In genomic region chr12:47214001-47214619, GRCh38 we compare ENCODE assay signal across 19 cellular contexts.
DNase-seq lines count a peak whose midpoint lies in the region; ATAC-seq and TF ChIP-seq lines count a peak whose summit lies in the region.
"Had no signal": no experiment of that assay in that cellular context is flagged by ENCODE, and none has a peak within 500 bp of the region (broad histone marks: within the 10 kb centered on the region; RNA-seq: fewer than 3 reads in every experiment).

No MANE protein-coding gene starts in this region.

- peak overlapping the region; percentile 97 for H3K27ac Mint-ChIP-seq in activated CD4-positive, alpha-beta T cell treated with anti-CD3 and anti-CD28 coated beads for 36 hours
- peak overlapping the region; percentile 91 to 100 for H3K27ac Mint-ChIP-seq in activated naive CD4-positive, alpha-beta T cell treated with anti-CD3 and anti-CD28 coated beads, Interleukin-2, amount 50 U/mL, for 72 hours
- no peak overlapping the region for H3K27ac Mint-ChIP-seq in neural progenitor cell

- peaks cover 8% of the 10 kb centered on the region for H3F3A ChIP-seq in OCI-LY1 (ENCODE audit: insufficient read depth, low read length)
- no peaks in the 10 kb centered on the region for H3F3A ChIP-seq in neural progenitor cell (ENCODE audit: low read depth)
- H3F3A ChIP-seq in smooth muscle cell (ENCODE audit: low read depth): no peaks in the 10 kb centered on the region

- peaks cover 76% of the 10 kb centered on the region for H3K4me1 ChIP-seq in OCI-LY1 (ENCODE audit: insufficient read depth, low read length, severe bottlenecking)
- H3K4me1 ChIP-seq in neural progenitor cell: no peaks in the 10 kb centered on the region
- peaks cover 0 to 4% (median 0%) of the 10 kb centered on the region in 4 donors for H3K4me1 ChIP-seq in transverse colon
- H3K4me1 ChIP-seq in smooth muscle cell (ENCODE audit: low read depth): peaks cover 1% of the 10 kb centered on the region

- peak overlapping the region; percentile 89 for H3K4me3 Mint-ChIP-seq in activated CD4-positive, alpha-beta T cell treated with anti-CD3 and anti-CD28 coated beads for 36 hours
- H3K4me3 Mint-ChIP-seq in neural progenitor cell: no peak overlapping the region
- H3K4me3 Mint-ChIP-seq: WTC11 had no signal

- peaks cover 27% of the 10 kb centered on the region; the same call in 1 of the 2 replicates for H3K36me3 ChIP-seq in OCI-LY1 (ENCODE audit: insufficient read depth, low read length)
- no peaks in the 10 kb centered on the region for H3K36me3 ChIP-seq in neural progenitor cell
- no peaks in the 10 kb centered on the region for H3K36me3 ChIP-seq in transverse colon
- H3K36me3 ChIP-seq in smooth muscle cell (ENCODE audit: low read depth): no peaks in the 10 kb centered on the region

- H3K4me3 ChIP-seq in OCI-LY1 (ENCODE audit: low read depth, low read length, poor library complexity, severe bottlenecking) (peak overlapping the region; percentile 75), neural progenitor cell (no peak overlapping the region), transverse colon (peak overlapping the region in 1 of 4 donors; percentile 18), smooth muscle cell (no peak overlapping the region)
- H3K4me3 ChIP-seq: coronary artery, GM23248 had no signal

- no peaks in the 10 kb centered on the region for H3K27me3 Mint-ChIP-seq in activated CD4-positive, alpha-beta T cell treated with anti-CD3 and anti-CD28 coated beads for 36 hours
- no peaks in the 10 kb centered on the region for H3K27me3 Mint-ChIP-seq in neural progenitor cell (ENCODE audit: insufficient read depth, low read depth)

- DNase-seq in activated CD4-positive, alpha-beta T cell treated with anti-CD3 and anti-CD28 coated beads for 36 hours: no peak
- no peak for DNase-seq in activated CD4-positive, alpha-beta T cell treated with anti-CD3 and anti-CD28 coated beads for 4 hours
- no peak for DNase-seq in activated naive CD4-positive, alpha-beta T cell treated with anti-CD3 and anti-CD28 coated beads, Interleukin-2, amount 50 U/mL, for 72 hours (ENCODE audit: low spot score in 2 of 2)
- DNase-seq in neural progenitor cell (ENCODE audit: low spot score) (no peak), transverse colon (no peak), smooth muscle cell (lab: John Stamatoyannopoulos, UW; ENCODE audit: unreplicated experiment) (no peak), NCI-H1436 treated with DMSO at 0.1 percent for 48 hours (lab: John Stamatoyannopoulos, UW) (no peak)
- DNase-seq: 8988T; GM23248; MM.1S; NCI-H2107; NCI-H774; stimulated activated CD4-positive, alpha-beta T cell treated with anti-CD3 and anti-CD28 coated beads, Interleukin-2, amount 100 ng/mL, for 48 hours; trophoblast cell had no signal

- no peak for ATAC-seq in activated CD4-positive, alpha-beta T cell treated with anti-CD3 and anti-CD28 coated beads for 36 hours
- ATAC-seq in activated naive CD4-positive, alpha-beta T cell treated with anti-CD3 and anti-CD28 coated beads, Interleukin-2, amount 50 U/mL, for 72 hours: no peak
- ATAC-seq: sciatic nerve, WTC11 had no signal

- H3K9me3 Mint-ChIP-seq in activated CD4-positive, alpha-beta T cell treated with anti-CD3 and anti-CD28 coated beads for 36 hours (ENCODE audit: low read depth): no peaks in the 10 kb centered on the region
- no peaks in the 10 kb centered on the region for H3K9me3 Mint-ChIP-seq in activated naive CD4-positive, alpha-beta T cell treated with anti-CD3 and anti-CD28 coated beads, Interleukin-2, amount 50 U/mL, for 72 hours
- no peaks in the 10 kb centered on the region for H3K9me3 Mint-ChIP-seq in neural progenitor cell
- H3K9me3 Mint-ChIP-seq: WTC11 had no signal

- H3K4me2 ChIP-seq in OCI-LY1 (ENCODE audit: low read length) (peak overlapping the region; percentile 99), neural progenitor cell (no peak overlapping the region), smooth muscle cell (no peak overlapping the region)

- TF ChIP-seq POLR2A in transverse colon (IDR thresholded peaks at IDR 0.05): no peak

- peaks cover 84% of the 10 kb centered on the region for H3K36me3 Mint-ChIP-seq in activated CD4-positive, alpha-beta T cell treated with anti-CD3 and anti-CD28 coated beads for 36 hours (ENCODE audit: low read depth)
- H3K36me3 Mint-ChIP-seq in activated naive CD4-positive, alpha-beta T cell treated with anti-CD3 and anti-CD28 coated beads, Interleukin-2, amount 50 U/mL, for 72 hours: peaks cover 68 to 81% of the 10 kb centered on the region in 2 donors
- H3K36me3 Mint-ChIP-seq in neural progenitor cell: no peaks in the 10 kb centered on the region
- H3K36me3 Mint-ChIP-seq: WTC11 had no signal

- H2AFZ ChIP-seq in OCI-LY1 (ENCODE audit: low read length) (no peak overlapping the region), neural progenitor cell (replicated peaks) (peak overlapping the region; percentile 9), smooth muscle cell (ENCODE audit: low read depth) (no peak overlapping the region)
- H2AFZ ChIP-seq: GM23248 had no signal

- in situ Hi-C loops in transverse colon (cut with MboI; ENCODE audit: low pct_ligation_motif_present in 1 of 4, low pct_unique_long_range_greater_than_20kb in 1 of 4, low sequenced_read_pairs in 3 of 4): no loop called here

- H3K79me2 ChIP-seq in OCI-LY1 (ENCODE audit: insufficient read depth, low read length) (peaks cover 68% of the 10 kb centered on the region), neural progenitor cell (ENCODE audit: low read depth) (no peaks in the 10 kb centered on the region), smooth muscle cell (ENCODE audit: low read depth) (no peaks in the 10 kb centered on the region)

- no peak for TF ChIP-seq EP300 in transverse colon (IDR thresholded peaks at IDR 0.05; ENCODE audit: low read depth)

- no peaks in the 10 kb centered on the region for H3K9me2 ChIP-seq in OCI-LY1 (ENCODE audit: low read depth, low read length)

- POLR2A ChIA-PET in activated CD4-positive, alpha-beta T cell treated with anti-CD3 and anti-CD28 coated beads for 36 hours (lab: Charles Lee): interaction anchor here (0.7 kb wide), 1 partner anchor 183 kb away, joined by 4 read pairs; no protein-coding TSS in a partner anchor

- TF ChIP-seq CTCF in OCI-LY1 (IDR thresholded peaks at IDR 0.05; ENCODE audit: low read length) (no peak), neural progenitor cell (IDR thresholded peaks at IDR 0.05) (no peak), transverse colon (IDR thresholded peaks at IDR 0.05) (no peak), smooth muscle cell (IDR thresholded peaks at IDR 0.05; ENCODE audit: borderline replicate concordance, insufficient read depth, poor library complexity, severe bottlenecking) (no peak)

- no peaks in the 10 kb centered on the region for H4K20me1 ChIP-seq in OCI-LY1 (ENCODE audit: insufficient read depth, low read length)
- no peaks in the 10 kb centered on the region for H4K20me1 ChIP-seq in neural progenitor cell (ENCODE audit: low read depth)
- H4K20me1 ChIP-seq in smooth muscle cell (ENCODE audit: low read depth): no peaks in the 10 kb centered on the region

- CTCF ChIA-PET in activated CD4-positive, alpha-beta T cell treated with anti-CD3 and anti-CD28 coated beads for 36 hours (lab: Charles Lee): interaction anchor here (0.6 to 3.8 kb wide), 12 partner anchors 14 to 600 kb away, joined by 3 to 32 read pairs (median 4); partner anchors contain the start of gene AMIGO2

- H3K9ac ChIP-seq in OCI-LY1 (ENCODE audit: low read length) (peak overlapping the region; percentile 86), neural progenitor cell (no peak overlapping the region), smooth muscle cell (ENCODE audit: low read depth) (no peak overlapping the region)
- H3K9ac ChIP-seq: GM23248 had no signal

- intact Hi-C loops in activated CD4-positive, alpha-beta T cell treated with anti-CD3 and anti-CD28 coated beads for 36 hours (cut with DNase I, micrococcal nuclease): loop anchor here (1.0 to 10.0 kb wide), 9 partner anchors 129 to 1489 kb away; partner anchors contain the start of genes ARID2 (in 2 of the 2), SLC38A1 (in 2 of the 2), RPAP3 (in 1 of the 2) and SCAF11 (in 1 of the 2)
- intact Hi-C loops in transverse colon (cut with DNase I; ENCODE audit: low total_unique reads): no loop called here

- H3K27me3 ChIP-seq in OCI-LY1 (ENCODE audit: insufficient read depth, low read length) (no peaks in the 10 kb centered on the region), neural progenitor cell (no peaks in the 10 kb centered on the region), transverse colon (no peaks in the 10 kb centered on the region), smooth muscle cell (ENCODE audit: low read depth) (no peaks in the 10 kb centered on the region)

- peaks cover 42% of the 10 kb centered on the region for H3K4me1 Mint-ChIP-seq in activated CD4-positive, alpha-beta T cell treated with anti-CD3 and anti-CD28 coated beads for 36 hours
- no peaks in the 10 kb centered on the region for H3K4me1 Mint-ChIP-seq in neural progenitor cell

- WGBS in transverse colon (ENCODE audit: low coverage in 1 of 2), 2 donors: 68 to 76% methylated on average over 2 to 3 of the region's 3 CpGs
- 94% methylated on average over 3 of the region's 3 CpGs for WGBS in smooth muscle cell (ENCODE audit: low lambda C conversion rate)

- H3K9me3 ChIP-seq in OCI-LY1 (ENCODE audit: low read length) (no peaks in the 10 kb centered on the region), neural progenitor cell (ENCODE audit: low read depth) (no peaks in the 10 kb centered on the region), transverse colon (no peaks in the 10 kb centered on the region), smooth muscle cell (replicated peaks; ENCODE audit: low read depth) (no peaks in the 10 kb centered on the region)

- H3K27ac ChIP-seq in OCI-LY1 (ENCODE audit: low read depth, low read length, poor library complexity, severe bottlenecking): peak overlapping the region; percentile 98
- no peak overlapping the region for H3K27ac ChIP-seq in neural progenitor cell
- peak overlapping the region in 2 of 4 donors; percentile 61 to 72 for H3K27ac ChIP-seq in transverse colon
- H3K27ac ChIP-seq in smooth muscle cell (ENCODE audit: low read depth): no peak overlapping the region
- H3K27ac ChIP-seq: coronary artery, epithelial cell of prostate, GM23248 had no signal
